Comparison of ENCODE assay signal across 17 cellular contexts in the genomic region with DNA sequence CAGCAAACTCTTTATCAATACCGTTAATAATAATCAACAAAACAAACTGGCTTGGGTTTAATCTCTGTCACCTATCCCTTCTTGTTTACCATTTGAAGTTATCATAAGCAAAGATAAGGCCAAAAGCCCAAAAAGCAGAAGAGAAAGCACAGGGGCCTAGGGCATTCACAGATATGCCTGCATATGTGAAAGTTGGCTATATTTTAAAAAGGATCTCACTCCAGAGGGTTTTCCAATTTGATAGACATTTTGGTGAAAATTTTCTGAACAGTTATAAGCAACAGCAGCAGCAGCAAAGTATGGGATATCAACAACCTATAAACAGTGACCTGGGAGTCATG.
A peak's percentile ranks its signal among the peaks of the same experiment; 100 is the strongest.
DNase-seq lines count a peak whose midpoint lies in the region; ATAC-seq lines count a peak whose summit lies in the region.
"Had no signal": no experiment of that assay in that cellular context is flagged by ENCODE, and none has a peak within 500 bp of the region (broad histone marks: within the 10 kb centered on the region; RNA-seq: fewer than 3 reads in every experiment).

No MANE protein-coding gene starts in this region.

- peak overlapping the region; percentile 64 for H3K27ac ChIP-seq in CD4-positive, CD25-positive, alpha-beta regulatory T cell (ENCODE audit: insufficient read depth, low read length, poor library complexity, severe bottlenecking)
- H3K27ac ChIP-seq: coronary artery, right atrium auricular region had no signal

- no peaks in the 10 kb centered on the region for H3K36me3 ChIP-seq in CD4-positive, CD25-positive, alpha-beta regulatory T cell (ENCODE audit: control insufficient read depth, insufficient read depth, low read length)
- H3K36me3 ChIP-seq: BE2C, right atrium auricular region had no signal

- ATAC-seq in CD4-positive, CD25-positive, alpha-beta regulatory T cell (ENCODE audit: low read depth in 2 of 2), result no peak
- ATAC-seq in GM18517 (IDR thresholded peaks at IDR 0.05; ENCODE audit: unreplicated experiment) (peak; percentile 35), sciatic nerve (no peak), HG03521 (IDR thresholded peaks at IDR 0.05; ENCODE audit: unreplicated experiment) (no peak)
- no peak for ATAC-seq in central memory CD8-positive, alpha-beta T cell (replicated peaks; ENCODE audit: extremely low read depth, poor library complexity, severe bottlenecking)

- H3K27ac Mint-ChIP-seq in CD4-positive, CD25-positive, alpha-beta regulatory T cell, result peak overlapping the region in 2 of 3 donors; percentile 82 to 90
- H3K27ac Mint-ChIP-seq in central memory CD8-positive, alpha-beta T cell (ENCODE audit: low read depth), result peak overlapping the region; percentile 89

- H3K4me1 Mint-ChIP-seq in CD4-positive, CD25-positive, alpha-beta regulatory T cell, result peaks cover 35 to 46% (median 38%) of the 10 kb centered on the region in 4 donors
- H3K4me1 Mint-ChIP-seq in central memory CD8-positive, alpha-beta T cell, result peaks cover 38% of the 10 kb centered on the region

- no peaks in the 10 kb centered on the region for H3K27me3 Mint-ChIP-seq in CD4-positive, CD25-positive, alpha-beta regulatory T cell
- H3K27me3 Mint-ChIP-seq in central memory CD8-positive, alpha-beta T cell, result no peaks in the 10 kb centered on the region

- H3K4me1 ChIP-seq in CD4-positive, CD25-positive, alpha-beta regulatory T cell (ENCODE audit: control insufficient read depth, insufficient read depth, low read length, poor library complexity, severe bottlenecking), result peaks cover 36% of the 10 kb centered on the region
- H3K4me1 ChIP-seq: BE2C had no signal

- DNase-seq in CD4-positive, CD25-positive, alpha-beta regulatory T cell, result no peak
- DNase-seq in OCI-M1 (lab: John Stamatoyannopoulos, UW) (peak; percentile 22), sciatic nerve (ENCODE audit: low spot score) (no peak), GM19240 (ENCODE audit: insufficient read length, low spot score) (no peak), COLO829 (ENCODE audit: low spot score) (no peak)
- no peak for DNase-seq in central memory CD8-positive, alpha-beta T cell (ENCODE audit: low spot score in 2 of 2)
- DNase-seq: BE2C, DMS79 treated with DMSO at 0.1 percent for 48 hours, erythroblast, GOT3, mesendoderm, NCI-H187, NCI-H524 had no signal

- intact Hi-C loops in sciatic nerve (cut with DNase I), result no loop called here

- H3K9me3 ChIP-seq in CD4-positive, CD25-positive, alpha-beta regulatory T cell (ENCODE audit: control insufficient read depth in 2 of 2, low read length in 2 of 2), result peaks cover 0 to 5% of the 10 kb centered on the region in 2 experiments
- H3K9me3 ChIP-seq: BE2C had no signal

- peak overlapping the region in 3 of 4 donors; percentile 22 to 55 (median 54) for H3K4me3 Mint-ChIP-seq in CD4-positive, CD25-positive, alpha-beta regulatory T cell
- H3K4me3 Mint-ChIP-seq in central memory CD8-positive, alpha-beta T cell, result peak overlapping the region; percentile 67

- H3K27me3 ChIP-seq in CD4-positive, CD25-positive, alpha-beta regulatory T cell (ENCODE audit: control insufficient read depth, insufficient read depth, low read length), result no peaks in the 10 kb centered on the region
- H3K27me3 ChIP-seq: BE2C, right atrium auricular region had no signal

- peaks cover 0 to 2% (median 0%) of the 10 kb centered on the region in 7 donors for H3K9me3 Mint-ChIP-seq in CD4-positive, CD25-positive, alpha-beta regulatory T cell
- no peaks in the 10 kb centered on the region for H3K9me3 Mint-ChIP-seq in central memory CD8-positive, alpha-beta T cell

- H3K36me3 Mint-ChIP-seq in CD4-positive, CD25-positive, alpha-beta regulatory T cell, result peaks cover 21% of the 10 kb centered on the region
- H3K36me3 Mint-ChIP-seq in central memory CD8-positive, alpha-beta T cell (ENCODE audit: insufficient read depth), result peaks cover 17% of the 10 kb centered on the region

- H3K4me3 ChIP-seq in CD4-positive, CD25-positive, alpha-beta regulatory T cell (ENCODE audit: low read depth, low read length), result peak overlapping the region; percentile 81
- H3K4me3 ChIP-seq: coronary artery, right atrium auricular region had no signal
